Comparison of ENCODE assay signal across 1 cellular context in the genomic region with DNA sequence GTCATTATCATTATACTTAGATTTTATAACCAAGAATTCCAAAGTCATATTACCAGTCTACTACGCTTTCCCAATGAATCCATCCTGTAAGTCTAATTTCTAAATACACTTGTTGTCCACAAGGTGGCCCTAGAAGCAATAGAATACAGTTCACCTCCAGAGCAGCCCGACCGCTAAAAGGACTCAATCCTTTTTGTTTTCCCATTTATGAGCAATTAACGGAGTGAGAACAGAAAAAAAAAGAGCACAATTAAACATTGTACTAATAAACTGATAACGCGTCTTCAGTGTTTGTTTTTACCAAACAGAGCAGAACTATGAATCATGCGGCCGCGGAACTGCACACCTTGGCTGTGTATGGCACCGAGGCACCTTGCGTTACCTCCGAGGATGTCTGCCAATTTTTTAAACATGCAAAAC.
TF ChIP-seq lines count a peak whose summit lies in the region.

No MANE protein-coding gene starts in this region.

TF ChIP-seq in GM23338, 12 proteins besides CTCF, POLR2A, EP300 and RAD21 (continued from another document):
- TF ChIP-seq, protein P1, sequence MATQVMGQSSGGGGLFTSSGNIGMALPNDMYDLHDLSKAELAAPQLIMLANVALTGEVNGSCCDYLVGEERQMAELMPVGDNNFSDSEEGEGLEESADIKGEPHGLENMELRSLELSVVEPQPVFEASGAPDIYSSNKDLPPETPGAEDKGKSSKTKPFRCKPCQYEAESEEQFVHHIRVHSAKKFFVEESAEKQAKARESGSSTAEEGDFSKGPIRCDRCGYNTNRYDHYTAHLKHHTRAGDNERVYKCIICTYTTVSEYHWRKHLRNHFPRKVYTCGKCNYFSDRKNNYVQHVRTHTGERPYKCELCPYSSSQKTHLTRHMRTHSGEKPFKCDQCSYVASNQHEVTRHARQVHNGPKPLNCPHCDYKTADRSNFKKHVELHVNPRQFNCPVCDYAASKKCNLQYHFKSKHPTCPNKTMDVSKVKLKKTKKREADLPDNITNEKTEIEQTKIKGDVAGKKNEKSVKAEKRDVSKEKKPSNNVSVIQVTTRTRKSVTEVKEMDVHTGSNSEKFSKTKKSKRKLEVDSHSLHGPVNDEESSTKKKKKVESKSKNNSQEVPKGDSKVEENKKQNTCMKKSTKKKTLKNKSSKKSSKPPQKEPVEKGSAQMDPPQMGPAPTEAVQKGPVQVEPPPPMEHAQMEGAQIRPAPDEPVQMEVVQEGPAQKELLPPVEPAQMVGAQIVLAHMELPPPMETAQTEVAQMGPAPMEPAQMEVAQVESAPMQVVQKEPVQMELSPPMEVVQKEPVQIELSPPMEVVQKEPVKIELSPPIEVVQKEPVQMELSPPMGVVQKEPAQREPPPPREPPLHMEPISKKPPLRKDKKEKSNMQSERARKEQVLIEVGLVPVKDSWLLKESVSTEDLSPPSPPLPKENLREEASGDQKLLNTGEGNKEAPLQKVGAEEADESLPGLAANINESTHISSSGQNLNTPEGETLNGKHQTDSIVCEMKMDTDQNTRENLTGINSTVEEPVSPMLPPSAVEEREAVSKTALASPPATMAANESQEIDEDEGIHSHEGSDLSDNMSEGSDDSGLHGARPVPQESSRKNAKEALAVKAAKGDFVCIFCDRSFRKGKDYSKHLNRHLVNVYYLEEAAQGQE (IDR thresholded peaks at IDR 0.05; ENCODE audit: unreplicated experiment), result no peak
- no peak for TF ChIP-seq EZH2 (IDR thresholded peaks at IDR 0.05; ENCODE audit: low read depth, unreplicated experiment)
- no peak for TF ChIP-seq EZH2phosphoT487 (IDR thresholded peaks at IDR 0.05; ENCODE audit: unreplicated experiment)
TF ChIP-seq in GM23338: peak in this region for 0.
